ENCODE assay signal across 1 cellular context in the genomic region with DNA sequence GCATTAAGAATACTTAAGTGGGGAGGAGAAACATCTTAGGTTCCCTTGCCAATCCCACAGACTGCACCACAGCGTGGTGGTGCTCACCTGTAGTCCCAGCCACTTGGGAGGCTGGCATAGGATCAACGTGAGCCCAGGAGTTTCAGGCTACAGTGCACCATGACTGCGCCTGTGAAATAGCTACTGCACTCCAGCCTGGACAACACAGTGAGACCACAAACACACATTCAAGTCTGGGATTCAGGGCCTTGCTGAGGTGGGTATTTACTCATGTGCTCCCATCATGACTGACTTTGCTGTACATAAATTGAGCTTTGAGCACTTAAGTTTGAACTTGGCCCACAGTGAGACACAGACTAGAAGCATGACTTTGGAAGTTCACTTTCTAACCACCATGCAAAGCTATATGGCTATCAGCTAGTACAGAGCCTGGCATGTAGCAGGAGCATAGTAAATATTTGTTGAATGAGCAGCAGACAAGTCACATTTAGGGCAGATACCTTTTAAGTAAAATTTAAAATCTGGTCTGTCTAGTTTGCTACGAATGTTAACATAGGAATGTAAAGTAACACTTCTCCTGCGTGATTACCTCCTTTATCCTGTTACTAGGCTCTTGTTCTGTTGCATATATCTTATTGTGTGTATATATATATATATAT.
TF ChIP-seq lines count a peak whose summit lies in the region.

No MANE protein-coding gene starts in this region.

TF ChIP-seq in endothelial cell of umbilical vein, 7 proteins besides CTCF, POLR2A, EP300 and RAD21:
- no peak for TF ChIP-seq EZH2 (IDR thresholded peaks at IDR 0.05; ENCODE audit: borderline replicate concordance, low read depth, low read length, severe bottlenecking)
- no peak for TF ChIP-seq POLR2AphosphoS5 (IDR thresholded peaks at IDR 0.05; ENCODE audit: insufficient read depth, low read depth, low read length)
- no peak for TF ChIP-seq MYC (IDR thresholded peaks at IDR 0.05; ENCODE audit: low read depth, low read length)
- no peak for TF ChIP-seq FOS (IDR thresholded peaks at IDR 0.05; ENCODE audit: borderline replicate concordance, insufficient read depth, low read length)
- no peak for TF ChIP-seq GATA2 (IDR thresholded peaks at IDR 0.05; ENCODE audit: insufficient read depth, insufficient read length, low read depth, low read length)
- no peak for TF ChIP-seq JUN (IDR thresholded peaks at IDR 0.05; ENCODE audit: borderline replicate concordance, insufficient read depth, insufficient read length, low read depth)
- no peak for TF ChIP-seq MAX (IDR thresholded peaks at IDR 0.05; ENCODE audit: insufficient read depth, insufficient read length)
